ENCODE assay signal across 15 cellular contexts in the genomic region with DNA sequence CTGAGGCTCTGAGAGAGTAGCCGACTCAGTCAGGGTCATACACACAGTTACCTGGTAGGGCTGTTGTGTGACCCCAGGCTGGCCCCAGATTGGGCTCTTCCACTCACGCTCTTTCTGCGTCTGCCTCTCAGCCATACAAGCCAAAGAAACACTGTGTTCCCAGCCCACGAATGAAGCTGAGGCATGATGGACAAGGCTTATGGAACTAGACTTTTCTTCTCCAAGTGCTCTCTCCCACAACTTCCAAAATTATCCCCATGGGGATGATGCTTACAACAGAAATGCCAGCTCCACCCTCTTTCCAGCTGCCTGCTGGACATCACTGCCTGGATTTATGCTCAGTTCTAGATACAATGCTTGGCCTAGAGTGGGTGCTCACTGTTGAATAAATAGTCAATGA.
DNase-seq lines count a peak whose midpoint lies in the region; ATAC-seq and TF ChIP-seq lines count a peak whose summit lies in the region.
"Had no signal": no experiment of that assay in that cellular context is flagged by ENCODE, and none has a peak within 500 bp of the region (broad histone marks: within the 10 kb centered on the region; RNA-seq: fewer than 3 reads in every experiment).

No MANE protein-coding gene starts in this region.

- ATAC-seq in Right ventricle myocardium inferior (peak; percentile 70), HG02852 (IDR thresholded peaks at IDR 0.05; ENCODE audit: unreplicated experiment) (no peak)
- ATAC-seq: foreskin keratinocyte, HCT116, T-helper 17 cell had no signal

- peaks cover 13% of the 10 kb centered on the region for H3K4me1 ChIP-seq in prostate gland (replicated peaks)

- no peak for TF ChIP-seq POLR2A in prostate gland (IDR thresholded peaks at IDR 0.05)

- no peaks in the 10 kb centered on the region for H3K36me3 ChIP-seq in prostate gland

- no peak for TF ChIP-seq CTCF in prostate gland (IDR thresholded peaks at IDR 0.05)

- DNase-seq in Right ventricle myocardium inferior (ENCODE audit: missing footprints): peak; percentile 67
- no peak for DNase-seq in cardiac septum (ENCODE audit: low spot score)
- DNase-seq in fibroblast of peridontal ligament (ENCODE audit: extremely low read depth): peak; percentile 75
- no peak for DNase-seq in prostate gland (ENCODE audit: low spot score)
- no peak for DNase-seq in HuH-7.5 (ENCODE audit: low spot score)
- DNase-seq in NCI-H2029 treated with DMSO at 0.1 percent for 48 hours (lab: John Stamatoyannopoulos, UW): no peak
- no peak for DNase-seq in NCI-H2029 (lab: John Stamatoyannopoulos, UW)
- DNase-seq: ACHN; activated CD4-positive, alpha-beta memory T cell treated with anti-CD3 and anti-CD28 coated beads for 36 hours; foreskin keratinocyte; NCI-H187 treated with DMSO at 0.1 percent for 48 hours; stimulated activated CD4-positive, alpha-beta T cell treated with anti-CD3 and anti-CD28 coated beads, Interleukin-2, amount 100 ng/mL, for 48 hours; T-helper 17 cell had no signal

- no peak overlapping the region for H3K4me3 ChIP-seq in prostate gland

- WGBS in prostate gland: 69% methylated on average over 4 of the region's 4 CpGs

- no peaks in the 10 kb centered on the region for H3K9me3 ChIP-seq in prostate gland

- peak overlapping the region; percentile 61 to 73 for H3K27ac ChIP-seq in prostate gland
- H3K27ac ChIP-seq: foreskin keratinocyte had no signal

- H3K27me3 ChIP-seq in prostate gland (replicated peaks; ENCODE audit: insufficient read depth): no peaks in the 10 kb centered on the region
- H3K27me3 ChIP-seq: foreskin keratinocyte had no signal

- intact Hi-C loops in Right ventricle myocardium inferior (cut with DNase I) (no loop called here), cardiac septum (cut with DNase I) (no loop called here), prostate gland (cut with DNase I) (no loop called here)

Comparison
In these comparisons a context has a peak if more than half of its experiments do, and no peak if none do; other contexts are left out.
1. DNase-seq: peak in Right ventricle myocardium inferior (single experiment) and fibroblast of peridontal ligament (single experiment); none in cardiac septum (single experiment), prostate gland (single experiment), HuH-7.5 (single experiment), NCI-H2029 treated with DMSO at 0.1 percent for 48 hours (single experiment) and NCI-H2029 (single experiment).